10 cellular contexts compared by ENCODE assay signal in the genomic region with DNA sequence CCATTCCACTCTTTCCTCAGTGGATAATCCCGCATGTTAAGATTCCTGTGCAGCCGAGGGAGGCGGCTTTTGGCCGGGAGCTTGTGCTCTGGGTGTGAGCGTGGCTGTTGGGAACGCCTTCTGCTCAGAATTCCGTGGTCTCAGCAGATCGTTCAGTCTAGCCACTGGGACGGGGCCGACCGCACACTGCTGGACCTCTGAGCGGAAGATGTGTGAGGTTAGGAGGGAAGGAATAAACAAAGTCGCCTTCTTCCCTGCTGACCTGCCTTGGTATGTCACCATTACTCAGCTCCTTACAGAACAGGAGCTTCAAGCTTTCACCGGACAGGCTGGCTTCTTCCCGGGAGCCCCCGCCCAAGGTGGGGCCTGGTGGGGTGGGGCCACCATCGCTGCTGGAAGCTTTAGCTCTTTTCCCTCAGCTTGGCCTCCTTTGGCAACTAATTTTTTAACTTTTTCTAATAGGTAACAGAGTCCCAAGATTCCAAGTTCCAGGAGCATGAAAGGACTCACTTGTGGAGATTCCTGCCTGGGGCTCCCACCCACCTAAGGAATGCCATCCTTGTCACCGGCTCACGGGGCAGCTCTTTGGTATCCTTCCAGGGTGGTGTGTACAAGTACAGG. TPM values are rescaled to one million over a fixed set of nuclear protein-coding genes. Genes with fewer than 3 reads are reported as not detected.
DNase-seq lines count a peak whose midpoint lies in the region; ATAC-seq and TF ChIP-seq lines count a peak whose summit lies in the region.
"Had no signal": no experiment of that assay in that cellular context is flagged by ENCODE, and none has a peak within 500 bp of the region (broad histone marks: within the 10 kb centered on the region; RNA-seq: fewer than 3 reads in every experiment).

No MANE protein-coding gene starts in this region.

- TF ChIP-seq CTCF in Panc1 (IDR thresholded peaks at IDR 0.05): no peak
- TF ChIP-seq CTCF in fibroblast of lung (conservative IDR thresholded peaks at IDR 0.05 in 1 of 2, IDR thresholded peaks at IDR 0.05 in 1 of 2; ENCODE audit: low read depth in 1 of 2, low read length in 2 of 2): no peak
- TF ChIP-seq CTCF in omental fat pad (IDR thresholded peaks at IDR 0.05): no peak

- intact Hi-C loops in Panc1 (cut with micrococcal nuclease; ENCODE audit: unreplicated experiment): no loop called here

- H3K9me3 ChIP-seq in Panc1 (ENCODE audit: control insufficient read depth, insufficient read depth, low read depth, low read length) (no peaks in the 10 kb centered on the region), fibroblast of lung (ENCODE audit: control insufficient read depth, insufficient read depth, low read depth, low read length) (no peaks in the 10 kb centered on the region)

- DNase-seq in AG20443 (ENCODE audit: low spot score) (peak; percentile 72), Panc1 (ENCODE audit: low read depth, low spot score) (no peak), fibroblast of lung (ENCODE audit: low read depth in 2 of 2) (peak; percentile 51 to 74), omental fat pad (ENCODE audit: low spot score) (peak; percentile 13), dermis blood vessel endothelial cell (no peak)
- no peak for DNase-seq in effector CD8-positive, alpha-beta T cell (lab: John Stamatoyannopoulos, UW)
- DNase-seq: activated gamma-delta T cell, KBM-7 had no signal

- no peaks in the 10 kb centered on the region for H3K79me2 ChIP-seq in fibroblast of lung (ENCODE audit: control insufficient read depth, insufficient read depth, low read length)

- no peak overlapping the region for H3K9ac ChIP-seq in fibroblast of lung (ENCODE audit: insufficient read depth, low read length)

- H3K27me3 ChIP-seq in Panc1 (ENCODE audit: control insufficient read depth, insufficient read depth, low read length): no peaks in the 10 kb centered on the region
- H3K27me3 ChIP-seq in fibroblast of lung (ENCODE audit: control insufficient read depth, insufficient read depth, low read length): peaks cover 4% of the 10 kb centered on the region

- no peaks in the 10 kb centered on the region for H3K36me3 ChIP-seq in Panc1 (ENCODE audit: control insufficient read depth, insufficient read depth, low read length)
- H3K36me3 ChIP-seq in fibroblast of lung (ENCODE audit: control insufficient read depth, insufficient read depth, low read length): no peaks in the 10 kb centered on the region

- in situ Hi-C loops in Panc1 (cut with HindIII; ENCODE audit: low pct_unique_long_range_greater_than_20kb, low sequenced_read_pairs): no loop called here

- peak overlapping the region; percentile 44; the same call in 1 of the 2 replicates for H3K27ac ChIP-seq in Panc1 (ENCODE audit: low read length)
- no peak overlapping the region for H3K27ac ChIP-seq in fibroblast of lung (ENCODE audit: insufficient read depth, low read length)

- ATAC-seq in Panc1 (peak; percentile 78), omental fat pad (ENCODE audit: low FRiP score) (no peak), GM18502 (IDR thresholded peaks at IDR 0.05; ENCODE audit: poor library complexity, unreplicated experiment) (no peak), HG03442 (IDR thresholded peaks at IDR 0.05; ENCODE audit: unreplicated experiment) (no peak)

- H3K4me1 ChIP-seq in Panc1 (ENCODE audit: control insufficient read depth, insufficient read depth, low read length): peaks cover 7% of the 10 kb centered on the region; the same call in 1 of the 2 replicates
- no peaks in the 10 kb centered on the region for H3K4me1 ChIP-seq in fibroblast of lung (ENCODE audit: control insufficient read depth, extremely low read depth, insufficient read depth, low read length)

- H3K4me2 ChIP-seq in fibroblast of lung (ENCODE audit: extremely low read depth, insufficient read depth, low read length): peak overlapping the region; percentile 44

- POLR2A ChIA-PET in Panc1 (lab: Charles Lee): interaction anchor here (0.5 kb wide), 1 partner anchor 155 kb away, joined by 4 read pairs; no protein-coding TSS in a partner anchor

- BruUV-seq in Panc1 (replicated peaks; lab: Mats Ljungman, UMichigan): no TSS peak

- peak overlapping the region; percentile 82 for H2AFZ ChIP-seq in fibroblast of lung (ENCODE audit: low read length)

- H3K4me3 ChIP-seq in Panc1 (ENCODE audit: low read depth in 2 of 2, low read length in 2 of 2) (peak overlapping the region; percentile 14 to 38; a peak in 3 of 4 replicates), fibroblast of lung (replicated peaks in 1 of 4; ENCODE audit: control extremely low read depth in 1 of 4, insufficient read depth in 1 of 4, low read depth in 3 of 4, low read length in 4 of 4) (peak overlapping the region in 3 of 4 experiments; percentile 3 to 45 (median 33))

- no peaks in the 10 kb centered on the region for H4K20me1 ChIP-seq in fibroblast of lung (ENCODE audit: control insufficient read depth, extremely low read depth, insufficient read depth, low read length)

- CTCF ChIA-PET in Panc1 (lab: Charles Lee): interaction anchor here (0.5 to 1.1 kb wide), 3 partner anchors 12 to 109 kb away, joined by 3 to 5 read pairs (median 3); no protein-coding TSS in a partner anchor

RNA-seq across cellular contexts. Expression of gene SEPTIN5, which starts 22.5 kb away (rescaled TPM):
- total RNA-seq in Panc1 (2021; ENCODE audit: unreplicated experiment): 17.2 TPM
- polyA plus RNA-seq in Panc1 (2012; ENCODE audit: insufficient read length): 39.8 TPM
- 19.8 and 25.8 TPM in 2 replicates for total RNA-seq in fibroblast of lung
- 10.8 and 14.5 TPM in 2 replicates for polyA plus RNA-seq in fibroblast of lung
- 14.2 and 23.0 TPM in 2 replicates for polyA plus RNA-seq in fibroblast of lung (2012)
- polyA minus RNA-seq in fibroblast of lung (ENCODE audit: low replicate concordance): 28.2 and 54.5 TPM in 2 replicates
- 10 to 100 TPM in 1 of 4 donors, 1 to 10 TPM in 3; 3.7 to 19.1 (median 5.9) TPM for total RNA-seq in omental fat pad
- 25.3 and 29.3 TPM in 2 replicates for total RNA-seq in dermis blood vessel endothelial cell

RNA-seq across cellular contexts. Expression of gene GP1BB, which starts 31.5 kb away (rescaled TPM):
- total RNA-seq in Panc1 (2021; ENCODE audit: unreplicated experiment) (3.6 TPM), fibroblast of lung (1.8 and 2.1 TPM in 2 replicates), omental fat pad (1 to 10 TPM in 2 of 4 donors, under 1 TPM in 2; 0.88 to 9.3 (median 1.4) TPM), dermis blood vessel endothelial cell (5.3 and 5.4 TPM in 2 replicates)
- 10.1 TPM for polyA plus RNA-seq in Panc1 (2012; ENCODE audit: insufficient read length)
- 0.20 and 0.50 TPM in 2 replicates for polyA plus RNA-seq in fibroblast of lung
- polyA plus RNA-seq in fibroblast of lung (2012): 2.7 and 2.9 TPM in 2 replicates
- 0.85 TPM in 1 of 2 replicates, not detected in the other for polyA minus RNA-seq in fibroblast of lung (ENCODE audit: low replicate concordance)

Comparison
In these comparisons a context has a peak if more than half of its experiments do, and no peak if none do; other contexts are left out.
1. DNase-seq: peak in AG20443 (single experiment), fibroblast of lung (2 of 2) and omental fat pad (single experiment); none in Panc1 (single experiment), effector CD8-positive, alpha-beta T cell (single experiment) and dermis blood vessel endothelial cell (single experiment).